In genomic region chr3:87167634-87168456, GRCh38 we compare ENCODE assay signal across 8 cellular contexts. TPM values are rescaled to one million over a fixed set of nuclear protein-coding genes. Genes with fewer than 3 reads are reported as not detected.
DNase-seq lines count a peak whose midpoint lies in the region; ATAC-seq, FAIRE-seq and TF ChIP-seq lines count a peak whose summit lies in the region.

No MANE protein-coding gene starts in this region.

- H3K27ac ChIP-seq in VCaP, result peak overlapping the region; percentile 21; the same call in 1 of the 2 replicates

- H3K4me3 ChIP-seq in BE2C (ENCODE audit: low read depth, low read length) (0 out of 2 replicates have a peak overlapping the region, but pooled peaks have one; percentile 14), fibroblast of mammary gland (ENCODE audit: control insufficient read depth, low read depth, low read length) (peak overlapping the region; percentile 46)

- DNase-seq in BE2C (peak; percentile 18), GM12892 (ENCODE audit: insufficient read length) (no peak), NCI-H1105 (lab: John Stamatoyannopoulos, UW) (peak; percentile 13), fibroblast of mammary gland (ENCODE audit: low read depth) (peak; percentile 61), non-pigmented ciliary epithelial cell (ENCODE audit: low read depth) (peak; percentile 28)

- ATAC-seq in HG02678 (IDR thresholded peaks at IDR 0.05; ENCODE audit: unreplicated experiment) (peak; percentile 89), GM18858 (IDR thresholded peaks at IDR 0.05; ENCODE audit: unreplicated experiment) (no peak)

- no peaks in the 10 kb centered on the region for H3K27me3 ChIP-seq in BE2C

- peak; percentile 93 for FAIRE-seq in GM12892 (lab: Jason Lieb, UNC)

- H3K4me1 ChIP-seq in BE2C, result no peaks in the 10 kb centered on the region

- no peaks in the 10 kb centered on the region for H3K36me3 ChIP-seq in BE2C

- H3K9me3 ChIP-seq in BE2C, result no peaks in the 10 kb centered on the region

- peak; percentile 69 for TF ChIP-seq CTCF in BE2C (IDR thresholded peaks at IDR 0.05; ENCODE audit: low read depth, low read length)
- TF ChIP-seq CTCF in VCaP (conservative IDR thresholded peaks at IDR 0.05), result peak; percentile 82
- peak; percentile 70 for TF ChIP-seq CTCF in fibroblast of mammary gland (conservative IDR thresholded peaks at IDR 0.05; ENCODE audit: control insufficient read depth, insufficient read depth, low read depth, low read length)

- no peak for TF ChIP-seq POLR2A in GM12892 (IDR thresholded peaks at IDR 0.05; ENCODE audit: low read depth, low read length)

RNA-seq across cellular contexts. Expression of gene CHMP2B, which starts 59.3 kb away (rescaled TPM):
- 5.8 TPM for polyA plus RNA-seq in BE2C (2012; ENCODE audit: insufficient read depth, insufficient read length, low read depth)
- 22.9 TPM for polyA plus RNA-seq in GM12892 (2012; ENCODE audit: missing spikeins)
